25 cellular contexts compared by ENCODE assay signal in genomic region chr11:37171451-37171850, GRCh38.
DNase-seq lines count a peak whose midpoint lies in the region; FAIRE-seq and TF ChIP-seq lines count a peak whose summit lies in the region.
"Had no signal": no experiment of that assay in that cellular context is flagged by ENCODE, and none has a peak within 500 bp of the region (broad histone marks: within the 10 kb centered on the region; RNA-seq: fewer than 3 reads in every experiment).

No MANE protein-coding gene starts in this region.

- H3K4me3 ChIP-seq in fibroblast of pulmonary artery (replicated peaks; ENCODE audit: low read depth, low read length) (no peak overlapping the region), sigmoid colon (no peak overlapping the region)
- H3K4me3 ChIP-seq: BLaER1, GM12878 had no signal

- no peaks in the 10 kb centered on the region for H3K27me3 ChIP-seq in sigmoid colon
- H3K27me3 ChIP-seq: BE2C, BLaER1 had no signal

- DNase-seq in HS-5 (ENCODE audit: low read depth) (peak; percentile 5), OCI-M1 (lab: John Stamatoyannopoulos, UW) (peak; percentile 79), fibroblast of pulmonary artery (ENCODE audit: low read depth) (peak; percentile 10), sigmoid colon (no peak), iPS-NIHi11 (ENCODE audit: low spot score) (no peak), GM12892 (ENCODE audit: insufficient read length) (no peak)
- DNase-seq: 8988T; ACHN; BE2C; C1 segment of cervical spinal cord; CD4-positive, alpha-beta memory T cell; CD4-positive, CD25-positive, alpha-beta regulatory T cell; CD8-positive, alpha-beta memory T cell; COR-L47; DMS 273 treated with DMSO at 0.1 percent for 48 hours; DMS153; DMS53; DMS79; DND-41; EL; GDM1 had no signal

- TF ChIP-seq CTCF in fibroblast of pulmonary artery (IDR thresholded peaks at IDR 0.05; ENCODE audit: low read length, missing control alignments) (no peak), sigmoid colon (IDR thresholded peaks at IDR 0.05) (no peak)

- TF ChIP-seq POLR2A in sigmoid colon (IDR thresholded peaks at IDR 0.05) (no peak), GM12892 (IDR thresholded peaks at IDR 0.05; ENCODE audit: low read depth, low read length) (no peak)

- intact Hi-C loops in sigmoid colon (cut with DNase I): no loop called here

- whole genome bisulfite sequencing in sigmoid colon, 2 donors: 29 to 60% methylated on average over 2 of the region's 2 CpGs

- no peaks in the 10 kb centered on the region for H3K36me3 ChIP-seq in sigmoid colon
- H3K36me3 ChIP-seq: BE2C, BLaER1 had no signal

- no peaks in the 10 kb centered on the region for H3K9me3 ChIP-seq in sigmoid colon
- H3K9me3 ChIP-seq: BE2C, BLaER1 had no signal

- no peak for FAIRE-seq in GM12892 (lab: Jason Lieb, UNC)
- FAIRE-seq: A204.1, GM12878, GM19239 had no signal

- no peak overlapping the region for H3K27ac ChIP-seq in sigmoid colon
- H3K27ac ChIP-seq: BLaER1 had no signal

- no peak for TF ChIP-seq EP300 in sigmoid colon (IDR thresholded peaks at IDR 0.05)

- H3K4me1 ChIP-seq in sigmoid colon: no peaks in the 10 kb centered on the region
- H3K4me1 ChIP-seq: BE2C, BLaER1 had no signal

Comparison
In these comparisons a context has a peak if more than half of its experiments do, and no peak if none do; other contexts are left out.
1. DNase-seq: peak in HS-5 (single experiment), OCI-M1 (single experiment) and fibroblast of pulmonary artery (single experiment); none in sigmoid colon (single experiment), iPS-NIHi11 (single experiment) and GM12892 (single experiment).